Comparison of ENCODE assay signal across 27 cellular contexts in the genomic region with DNA sequence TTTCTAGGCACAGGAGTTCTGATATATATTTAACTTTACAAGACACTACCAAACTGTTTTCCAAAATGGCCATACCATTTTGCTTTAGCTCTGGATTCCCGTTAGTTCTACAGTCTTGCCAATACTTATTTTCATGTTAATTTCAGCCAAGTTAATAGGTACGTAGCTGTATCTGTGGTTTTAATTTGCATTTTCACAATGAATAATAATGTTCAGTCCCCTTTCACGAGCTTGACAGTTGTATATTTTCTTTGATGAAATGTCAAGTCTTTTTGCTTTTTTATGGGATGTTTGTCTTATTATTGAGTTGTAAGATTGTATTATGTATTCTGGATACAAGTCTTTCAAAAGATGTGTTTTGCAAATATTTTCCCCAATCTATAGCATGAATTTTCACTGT. TPM values are rescaled to one million over a fixed set of nuclear protein-coding genes. Genes with fewer than 3 reads are reported as not detected.
"Had no signal": no experiment of that assay in that cellular context is flagged by ENCODE, and none has a peak within 500 bp of the region (broad histone marks: within the 10 kb centered on the region; RNA-seq: fewer than 3 reads in every experiment).

No MANE protein-coding gene starts in this region.

- H3K27ac Mint-ChIP-seq: dendritic cell treated with granulocyte-macrophage colony-stimulating factor and Interleukin-4, amounts not matched to agents 40 ng/mL and 50 ng/mL, for 4 days; effector memory CD8-positive, alpha-beta T cell; endodermal cell had no signal

- H3K4me3 ChIP-seq: colonic mucosa, coronary artery, dorsolateral prefrontal cortex, esophagus muscularis mucosa, esophagus squamous epithelium, gastrocnemius medialis, heart left ventricle, heart right ventricle, hepatocyte had no signal

- DNase-seq: colonic mucosa; cortex of kidney; dermis blood vessel endothelial cell; dorsolateral prefrontal cortex; effector CD4-positive, alpha-beta T cell; effector CD8-positive, alpha-beta T cell; effector memory CD4-positive, alpha-beta T cell; effector memory CD8-positive, alpha-beta T cell; endodermal cell; erythroblast; esophagus squamous epithelium; foreskin fibroblast; foreskin keratinocyte; foreskin melanocyte; gastrocnemius medialis; glutamatergic neuron; head of caudate nucleus; heart left ventricle; heart right ventricle had no signal

- H3K9me3 Mint-ChIP-seq: dendritic cell treated with granulocyte-macrophage colony-stimulating factor and Interleukin-4, amounts not matched to agents 40 ng/mL and 50 ng/mL, for 4 days; effector memory CD8-positive, alpha-beta T cell had no signal

- H3K27me3 Mint-ChIP-seq: dendritic cell treated with granulocyte-macrophage colony-stimulating factor and Interleukin-4, amounts not matched to agents 40 ng/mL and 50 ng/mL, for 4 days had no signal

- H3K27me3 ChIP-seq: colonic mucosa, dorsolateral prefrontal cortex, esophagus muscularis mucosa, esophagus squamous epithelium, foreskin keratinocyte, gastrocnemius medialis, heart left ventricle, heart right ventricle, hepatocyte had no signal

- H3K36me3 ChIP-seq: colonic mucosa, esophagus muscularis mucosa, esophagus squamous epithelium, gastrocnemius medialis, heart left ventricle, heart right ventricle had no signal

- H3K4me1 Mint-ChIP-seq: endodermal cell had no signal

- ATAC-seq: effector memory CD8-positive, alpha-beta T cell; esophagus mucosa; foreskin keratinocyte; gastrocnemius medialis; heart left ventricle; heart right ventricle had no signal

- H2AFZ ChIP-seq: hepatocyte had no signal

- H3K4me2 ChIP-seq: hepatocyte had no signal

- H3K4me3 Mint-ChIP-seq: dendritic cell treated with granulocyte-macrophage colony-stimulating factor and Interleukin-4, amounts not matched to agents 40 ng/mL and 50 ng/mL, for 4 days; effector memory CD8-positive, alpha-beta T cell; endodermal cell had no signal

- H3K79me2 ChIP-seq: hepatocyte had no signal

- H3K4me1 ChIP-seq: colonic mucosa, esophagus muscularis mucosa, esophagus squamous epithelium, foreskin keratinocyte, gastrocnemius medialis, heart left ventricle, heart right ventricle had no signal

- H3K9me3 ChIP-seq: colonic mucosa, esophagus muscularis mucosa, esophagus squamous epithelium, gastrocnemius medialis, heart left ventricle, heart right ventricle had no signal

- H3K27ac ChIP-seq: colonic mucosa, coronary artery, dorsolateral prefrontal cortex, epithelial cell of prostate, esophagus muscularis mucosa, esophagus squamous epithelium, foreskin keratinocyte, gastrocnemius medialis, heart left ventricle, heart right ventricle, hepatocyte had no signal

RNA-seq across cellular contexts. Expression of a gene that starts 50.6 kb away (rescaled TPM):
- total RNA-seq: dermis microvascular lymphatic vessel endothelial cell, endothelial cell of umbilical vein had no signal
- polyA plus RNA-seq: endothelial cell of umbilical vein had no signal
